23 cellular contexts compared by ENCODE assay signal in genomic region chr20:14518648-14519047, GRCh38.
"Had no signal": no experiment of that assay in that cellular context is flagged by ENCODE, and none has a peak within 500 bp of the region (broad histone marks: within the 10 kb centered on the region; RNA-seq: fewer than 3 reads in every experiment).

No MANE protein-coding gene starts in this region.

- H3K4me3 ChIP-seq: esophagus squamous epithelium, heart left ventricle, left ventricle myocardium inferior, lung, psoas muscle, right lobe of liver, spleen, tibial artery, upper lobe of left lung, uterus had no signal

- ATAC-seq: heart left ventricle; left cardiac atrium; naive thymus-derived CD4-positive, alpha-beta T cell; psoas muscle; right lobe of liver; stimulated activated memory B cell treated with anti-CD40 and anti-IgM and Interleukin-4, amounts not matched to agents 10 μg/mL and 1 μg/mL and 100 μg/mL, for 72 hours had no signal

- DNase-seq: effector memory CD4-positive, alpha-beta T cell; esophagus squamous epithelium; foreskin melanocyte; heart left ventricle; hypothalamus; left cardiac atrium; left ventricle myocardium inferior; mesendoderm; naive thymus-derived CD4-positive, alpha-beta T cell; nephron progenitor cell; psoas muscle; retina; right lobe of liver; spleen; stimulated activated CD4-positive, alpha-beta T cell treated with anti-CD3 and anti-CD28 coated beads, Interleukin-15, amount 100 ng/mL, for 24 hours; stimulated activated CD4-positive, alpha-beta T cell treated with anti-CD3 and anti-CD28 coated beads, Interleukin-1b, Interleukin-23, amount 100 ng/mL, for 48 hours; stimulated activated CD4-positive, alpha-beta T cell treated with anti-CD3 and anti-CD28 coated beads, Interleukin-4, amount 100 ng/mL, for 24 hours; tibial artery; upper lobe of left lung; uterus had no signal

- H3K4me1 ChIP-seq: heart left ventricle, left ventricle myocardium inferior, psoas muscle, right lobe of liver, spleen, tibial artery, upper lobe of left lung, uterus had no signal

- H3K9me3 ChIP-seq: esophagus squamous epithelium, left ventricle myocardium inferior, neutrophil, psoas muscle, right lobe of liver, tibial artery, upper lobe of left lung, uterus had no signal

- H3K27me3 ChIP-seq: esophagus squamous epithelium, heart left ventricle, neutrophil, right lobe of liver, spleen, tibial artery, upper lobe of left lung, uterus had no signal

- H3K36me3 ChIP-seq: esophagus squamous epithelium, heart left ventricle, left ventricle myocardium inferior, neutrophil, right lobe of liver, spleen, tibial artery, upper lobe of left lung, uterus had no signal

- H3K27ac ChIP-seq: heart left ventricle, left ventricle myocardium inferior, neutrophil, psoas muscle, right lobe of liver, spleen, tibial artery, upper lobe of left lung, uterus had no signal
